In genomic region chr1:201139306-201139705, GRCh38 we compare ENCODE assay signal across 21 cellular contexts. TPM values are rescaled to one million over a fixed set of nuclear protein-coding genes. Genes with fewer than 3 reads are reported as not detected.
DNase-seq lines count a peak whose midpoint lies in the region; ATAC-seq and TF ChIP-seq lines count a peak whose summit lies in the region.
"Had no signal": no experiment of that assay in that cellular context is flagged by ENCODE, and none has a peak within 500 bp of the region (broad histone marks: within the 10 kb centered on the region; RNA-seq: fewer than 3 reads in every experiment).

No MANE protein-coding gene starts in this region.

- H3K27ac Mint-ChIP-seq in chondrocyte (ENCODE audit: unreplicated experiment) (peak overlapping the region; percentile 51), neural crest cell (ENCODE audit: unreplicated experiment) (peak overlapping the region; percentile 86)
- H3K27ac Mint-ChIP-seq in activated naive CD4-positive, alpha-beta T cell treated with anti-CD3 and anti-CD28 coated beads for 36 hours, result no peak overlapping the region
- H3K27ac Mint-ChIP-seq: B cell, IgD-negative memory B cell had no signal

- H3K36me3 Mint-ChIP-seq in chondrocyte (ENCODE audit: low read depth), result peaks cover 25% of the 10 kb centered on the region
- H3K36me3 Mint-ChIP-seq in neural crest cell (ENCODE audit: low read depth), result peaks cover 19% of the 10 kb centered on the region
- H3K36me3 Mint-ChIP-seq in activated naive CD4-positive, alpha-beta T cell treated with anti-CD3 and anti-CD28 coated beads for 36 hours (ENCODE audit: low read depth), result peaks cover 15% of the 10 kb centered on the region

- H3K27me3 Mint-ChIP-seq in chondrocyte (ENCODE audit: low read depth) (no peaks in the 10 kb centered on the region), neural crest cell (ENCODE audit: low read depth) (no peaks in the 10 kb centered on the region)
- H3K27me3 Mint-ChIP-seq in activated naive CD4-positive, alpha-beta T cell treated with anti-CD3 and anti-CD28 coated beads for 36 hours (ENCODE audit: low read depth), result no peaks in the 10 kb centered on the region
- H3K27me3 Mint-ChIP-seq: B cell, IgD-negative memory B cell had no signal

- TF ChIP-seq CTCF in chondrocyte (IDR thresholded peaks at IDR 0.05), result no peak
- TF ChIP-seq CTCF in neural crest cell (conservative IDR thresholded peaks at IDR 0.05), result no peak

- CTCF ChIA-PET in activated naive CD4-positive, alpha-beta T cell treated with anti-CD3 and anti-CD28 coated beads for 36 hours (lab: Charles Lee), result no interaction called here

- peaks cover 28% of the 10 kb centered on the region for H3K4me1 Mint-ChIP-seq in chondrocyte (ENCODE audit: low read depth)
- no peaks in the 10 kb centered on the region for H3K4me1 Mint-ChIP-seq in neural crest cell
- no peaks in the 10 kb centered on the region for H3K4me1 Mint-ChIP-seq in activated naive CD4-positive, alpha-beta T cell treated with anti-CD3 and anti-CD28 coated beads for 36 hours (ENCODE audit: low read depth)

- no peak overlapping the region for H3K4me3 Mint-ChIP-seq in chondrocyte (ENCODE audit: unreplicated experiment)
- H3K4me3 Mint-ChIP-seq in neural crest cell, result no peak overlapping the region
- H3K4me3 Mint-ChIP-seq in activated naive CD4-positive, alpha-beta T cell treated with anti-CD3 and anti-CD28 coated beads for 36 hours, result no peak overlapping the region
- H3K4me3 Mint-ChIP-seq: B cell, IgD-negative memory B cell had no signal

- intact Hi-C loops in Right ventricle myocardium inferior (cut with DNase I), result no loop called here
- intact Hi-C loops in cardiac septum (cut with DNase I), result no loop called here
- intact Hi-C loops in activated naive CD4-positive, alpha-beta T cell treated with anti-CD3 and anti-CD28 coated beads for 36 hours (cut with micrococcal nuclease), result no loop called here

- DNase-seq in Right ventricle myocardium inferior (ENCODE audit: missing footprints) (peak; percentile 14), cardiac septum (ENCODE audit: low spot score) (no peak), chondrocyte (ENCODE audit: low spot score) (peak; percentile 64), neural crest cell (ENCODE audit: low read depth, low spot score) (no peak), mucosa of gallbladder (ENCODE audit: low spot score) (no peak), mesenteric fat pad (ENCODE audit: low spot score) (no peak)
- no peak for DNase-seq in activated naive CD4-positive, alpha-beta T cell treated with anti-CD3 and anti-CD28 coated beads for 36 hours
- DNase-seq in stimulated activated CD4-positive, alpha-beta T cell treated with anti-CD3 and anti-CD28 coated beads, Interleukin-15, amount 100 ng/mL, for 24 hours, result no peak
- DNase-seq: DMS153, DND-41, MM.1S, NCI-H1417, NCI-H1694, NCI-H2081, NCI-H2227 treated with DMSO at 0.1 percent for 48 hours, NCI-H69, RPMI8226, SHP77 had no signal

- no peaks in the 10 kb centered on the region for H3K9me3 Mint-ChIP-seq in chondrocyte (ENCODE audit: low read depth)
- no peaks in the 10 kb centered on the region for H3K9me3 Mint-ChIP-seq in neural crest cell
- H3K9me3 Mint-ChIP-seq in activated naive CD4-positive, alpha-beta T cell treated with anti-CD3 and anti-CD28 coated beads for 36 hours, result no peaks in the 10 kb centered on the region
- H3K9me3 Mint-ChIP-seq: IgD-negative memory B cell had no signal

- ATAC-seq in Right ventricle myocardium inferior, result no peak

RNA-seq across cellular contexts. Expression of gene ASCL5, which starts 12.3 kb away (rescaled TPM):
- total RNA-seq in Right ventricle myocardium inferior, result not detected
- not detected for total RNA-seq in cardiac septum
- 0.19 TPM in 1 of 3 replicates, not detected in the others for total RNA-seq in chondrocyte
- total RNA-seq in neural crest cell, result not detected in 2 replicates
- total RNA-seq in activated naive CD4-positive, alpha-beta T cell treated with anti-CD3 and anti-CD28 coated beads for 36 hours, result not detected
- 0.12 TPM for total RNA-seq in mucosa of gallbladder
- not detected for total RNA-seq in mesenteric fat pad
- total RNA-seq: B cell had no signal

RNA-seq across cellular contexts. Expression of gene TMEM9, which starts 15.0 kb away (rescaled TPM):
- 26.6 TPM for total RNA-seq in Right ventricle myocardium inferior
- 25.0 TPM for total RNA-seq in cardiac septum
- 56.9 to 57.3 TPM (median 57.2 TPM) in 3 replicates for total RNA-seq in chondrocyte
- total RNA-seq in neural crest cell, result 78.1 and 89.4 TPM in 2 replicates
- total RNA-seq in activated naive CD4-positive, alpha-beta T cell treated with anti-CD3 and anti-CD28 coated beads for 36 hours, result 10 to 100 TPM; 19.7 to 20.5 TPM
- 72.8 TPM for total RNA-seq in mucosa of gallbladder
- total RNA-seq in mesenteric fat pad, result 29.2 TPM

RNA-seq across cellular contexts. Expression of gene CACNA1S, which starts 27.1 kb away (rescaled TPM):
- total RNA-seq in Right ventricle myocardium inferior (not detected), cardiac septum (0.19 TPM), chondrocyte (0.07 to 0.46 TPM (median 0.40 TPM) in 3 replicates), neural crest cell (0.07 TPM in 2 replicates), mucosa of gallbladder (not detected), mesenteric fat pad (not detected)
- total RNA-seq in activated naive CD4-positive, alpha-beta T cell treated with anti-CD3 and anti-CD28 coated beads for 36 hours, result not detected
- total RNA-seq: B cell, NCI-H460 had no signal

RNA-seq across cellular contexts. Expression of gene IGFN1, which starts 51.3 kb away (rescaled TPM):
- total RNA-seq in Right ventricle myocardium inferior, result not detected
- total RNA-seq in cardiac septum, result 0.05 TPM
- total RNA-seq in chondrocyte, result 0.24 to 1.9 TPM (median 1.6 TPM) in 3 replicates
- not detected in 2 replicates for total RNA-seq in neural crest cell
- not detected for total RNA-seq in activated naive CD4-positive, alpha-beta T cell treated with anti-CD3 and anti-CD28 coated beads for 36 hours
- 0.40 TPM for total RNA-seq in mucosa of gallbladder
- not detected for total RNA-seq in mesenteric fat pad
- total RNA-seq: B cell had no signal

Comparison
In these comparisons a context has a peak if more than half of its experiments do, and no peak if none do; other contexts are left out.
1. DNase-seq: peak in Right ventricle myocardium inferior (single experiment) and chondrocyte (single experiment); none in cardiac septum (single experiment), neural crest cell (single experiment), activated naive CD4-positive, alpha-beta T cell treated with anti-CD3 and anti-CD28 coated beads for 36 hours (single experiment), mucosa of gallbladder (single experiment), stimulated activated CD4-positive, alpha-beta T cell treated with anti-CD3 and anti-CD28 coated beads, Interleukin-15, amount 100 ng/mL, for 24 hours (single experiment) and mesenteric fat pad (single experiment).